ENCODE assay signal across 19 cellular contexts in genomic region chr17:82901836-82902235, GRCh38.
"Had no signal": no experiment of that assay in that cellular context is flagged by ENCODE, and none has a peak within 500 bp of the region (broad histone marks: within the 10 kb centered on the region; RNA-seq: fewer than 3 reads in every experiment).

No MANE protein-coding gene starts in this region.

- H3K4me1 Mint-ChIP-seq: stimulated activated memory B cell treated with anti-CD40 and anti-IgM and Interleukin-4, amounts not matched to agents 10 μg/mL and 1 μg/mL and 100 μg/mL, for 72 hours had no signal

- H3K9me3 Mint-ChIP-seq: naive thymus-derived CD8-positive, alpha-beta T cell; stimulated activated memory B cell treated with anti-CD40 and anti-IgM and Interleukin-4, amounts not matched to agents 10 μg/mL and 1 μg/mL and 100 μg/mL, for 72 hours had no signal

- H3K4me3 ChIP-seq: heart right ventricle, stomach, thoracic aorta had no signal

- ATAC-seq: esophagus mucosa; heart right ventricle; left lobe of liver; naive thymus-derived CD8-positive, alpha-beta T cell; right cardiac atrium; stimulated activated memory B cell treated with anti-CD40 and anti-IgM and Interleukin-4, amounts not matched to agents 10 μg/mL and 1 μg/mL and 100 μg/mL, for 72 hours had no signal

- H3K27me3 ChIP-seq: dorsolateral prefrontal cortex, heart right ventricle, stomach had no signal

- DNase-seq: cortex of kidney; dorsolateral prefrontal cortex; effector CD8-positive, alpha-beta T cell; heart right ventricle; hypothalamus; mammary epithelial cell; posterior cingulate gyrus; stimulated activated CD4-positive, alpha-beta T cell treated with anti-CD3 and anti-CD28 coated beads, Interleukin-4, amount 100 ng/mL, for 1 hour; stomach; substantia nigra; trophoblast cell had no signal

- H3K27me3 Mint-ChIP-seq: naive thymus-derived CD8-positive, alpha-beta T cell; stimulated activated memory B cell treated with anti-CD40 and anti-IgM and Interleukin-4, amounts not matched to agents 10 μg/mL and 1 μg/mL and 100 μg/mL, for 72 hours had no signal

- H3K27ac ChIP-seq: dorsolateral prefrontal cortex, heart right ventricle, stomach had no signal

- H3K27ac Mint-ChIP-seq: stimulated activated memory B cell treated with anti-CD40 and anti-IgM and Interleukin-4, amounts not matched to agents 10 μg/mL and 1 μg/mL and 100 μg/mL, for 72 hours had no signal

- H3K4me3 Mint-ChIP-seq: naive thymus-derived CD8-positive, alpha-beta T cell; stimulated activated memory B cell treated with anti-CD40 and anti-IgM and Interleukin-4, amounts not matched to agents 10 μg/mL and 1 μg/mL and 100 μg/mL, for 72 hours had no signal

- H3K9me3 ChIP-seq: heart right ventricle, stomach, thoracic aorta had no signal

- H3K4me1 ChIP-seq: heart right ventricle had no signal

- FAIRE-seq: frontal cortex, islet of Langerhans had no signal
